In genomic region chr4:171966356-171966755, GRCh38 we compare ENCODE assay signal across 23 cellular contexts.
DNase-seq lines count a peak whose midpoint lies in the region; ATAC-seq, FAIRE-seq and TF ChIP-seq lines count a peak whose summit lies in the region.
"Had no signal": no experiment of that assay in that cellular context is flagged by ENCODE, and none has a peak within 500 bp of the region (broad histone marks: within the 10 kb centered on the region; RNA-seq: fewer than 3 reads in every experiment).

No MANE protein-coding gene starts in this region.

- H3K27me3 Mint-ChIP-seq in mesothelial cell of epicardium (ENCODE audit: low read depth), result no peaks in the 10 kb centered on the region
- H3K27me3 Mint-ChIP-seq: CD4-positive, alpha-beta T cell; CD8-positive, alpha-beta memory T cell had no signal

- H2BK15ac ChIP-seq in H1 (ENCODE audit: low read length), result no peak overlapping the region
- H2BK15ac ChIP-seq in mesendoderm (replicated peaks; ENCODE audit: low read depth), result no peak overlapping the region

- no peak overlapping the region for H3K4me2 ChIP-seq in H1 (ENCODE audit: insufficient read depth in 1 of 2, low read depth in 2 of 2, low read length in 2 of 2)
- H3K4me2 ChIP-seq in mesendoderm (ENCODE audit: low read length), result no peak overlapping the region
- H3K4me2 ChIP-seq: A549; BLaER1 treated with 17β-estradiol and CSF1 and Interleukin-3, amounts not matched to agents 10 nM and 100 nM had no signal

- no peak overlapping the region for H3K27ac Mint-ChIP-seq in mesothelial cell of epicardium
- H3K27ac Mint-ChIP-seq: CD14-positive monocyte; CD4-positive, alpha-beta T cell; CD8-positive, alpha-beta memory T cell had no signal

- H3K9ac ChIP-seq in H1 (replicated peaks in 1 of 4; ENCODE audit: extremely low read depth in 1 of 4, low read depth in 3 of 4, low read length in 3 of 4) (no peak overlapping the region), mesendoderm (ENCODE audit: low read length) (no peak overlapping the region)
- H3K9ac ChIP-seq: BLaER1 treated with 17β-estradiol and CSF1 and Interleukin-3, amounts not matched to agents 10 nM and 100 nM had no signal

- POLR2A ChIA-PET in H1 (lab: Charles Lee; ENCODE audit: partially characterized antibody), result no interaction called here

- H3K23ac ChIP-seq in H1 (ENCODE audit: insufficient read length), result no peak overlapping the region
- H3K23ac ChIP-seq in mesendoderm (ENCODE audit: low read length), result no peak overlapping the region

- DNase-seq in EH (ENCODE audit: low read depth), result peak; percentile 1
- DNase-seq in H1 (ENCODE audit: low read depth in 1 of 2, low spot score in 2 of 2), result no peak
- DNase-seq in mesendoderm, result peak; percentile 71
- DNase-seq in mesothelial cell of epicardium (ENCODE audit: low spot score in 2 of 2, unreplicated experiment in 2 of 2), result no peak
- DNase-seq in SJCRH30, result no peak
- DNase-seq: 8988T; ACHN; AML-193; BE2C; Calu3; CD4-positive, alpha-beta T cell; CD8-positive, alpha-beta memory T cell; DMS79 treated with DMSO at 0.1 percent for 48 hours; GOT3; H7; HCEC 1CT had no signal

- WGBS in H1 (ENCODE audit: extremely low coverage in 1 of 2, insufficient coverage in 1 of 2, insufficient read length in 1 of 2, insufficient replicate concordance in 2 of 2, low coverage in 1 of 2, low lambda C conversion rate in 2 of 2, missing lambda C conversion rate in 1 of 2), 2 experiments, result 46% methylated on average over 2 of the region's 2 CpGs; no CpG with 5 or more reads in 1 of the 2 experiments
- no CpG with 5 or more reads among the region's 2 CpGs for WGBS in mesendoderm (ENCODE audit: extremely low coverage, insufficient coverage, low lambda C conversion rate)

- no peak for ATAC-seq in HG02938 (IDR thresholded peaks at IDR 0.05; ENCODE audit: unreplicated experiment)
- ATAC-seq: A549 had no signal

- H3K4me3 Mint-ChIP-seq in mesothelial cell of epicardium, result no peak overlapping the region
- H3K4me3 Mint-ChIP-seq: CD14-positive monocyte; CD4-positive, alpha-beta T cell; CD8-positive, alpha-beta memory T cell had no signal

- no peak overlapping the region for H2BK20ac ChIP-seq in H1 (ENCODE audit: low read length)

- no peak for TF ChIP-seq RAD21 in H1 (IDR thresholded peaks at IDR 0.05 in 1 of 2, conservative IDR thresholded peaks at IDR 0.05 in 1 of 2; ENCODE audit: low read depth in 2 of 2, low read length in 2 of 2)

- no peak for TF ChIP-seq POLR2A in H1 (IDR thresholded peaks at IDR 0.05; ENCODE audit: control extremely low read depth in 1 of 2, low read depth in 2 of 2, low read length in 2 of 2)

- peaks cover 11% of the 10 kb centered on the region for H3K9me3 Mint-ChIP-seq in mesothelial cell of epicardium

- H3K4me1 ChIP-seq in H1 (replicated peaks in 1 of 4; ENCODE audit: control insufficient read depth in 3 of 4, insufficient read depth in 4 of 4, low read length in 3 of 4) (no peaks in the 10 kb centered on the region), mesendoderm (ENCODE audit: control insufficient read depth, low read depth, low read length) (no peaks in the 10 kb centered on the region), SJCRH30 (no peaks in the 10 kb centered on the region)
- H3K4me1 ChIP-seq: A549; BE2C; BLaER1 treated with 17β-estradiol and CSF1 and Interleukin-3, amounts not matched to agents 10 nM and 100 nM had no signal

- TF ChIP-seq CTCF in H1 (IDR thresholded peaks at IDR 0.05; ENCODE audit: control extremely low read depth in 1 of 3, insufficient read depth in 1 of 3, low read depth in 1 of 3, low read length in 3 of 3), result no peak
- no peak for TF ChIP-seq CTCF in mesothelial cell of epicardium (IDR thresholded peaks at IDR 0.05; ENCODE audit: unreplicated experiment)

- no peak overlapping the region for H3K27ac ChIP-seq in H1 (ENCODE audit: low read depth, low read length)
- H3K27ac ChIP-seq in mesendoderm (ENCODE audit: low read depth, low read length), result no peak overlapping the region
- H3K27ac ChIP-seq in SJCRH30, result no peak overlapping the region
- H3K27ac ChIP-seq: A549; BLaER1 treated with 17β-estradiol and CSF1 and Interleukin-3, amounts not matched to agents 10 nM and 100 nM had no signal

- H2BK5ac ChIP-seq in H1 (ENCODE audit: low read depth, low read length) (no peak overlapping the region), mesendoderm (ENCODE audit: low read length) (no peak overlapping the region)

- H4K20me1 ChIP-seq in H1 (replicated peaks in 1 of 2; ENCODE audit: control insufficient read depth in 1 of 2, insufficient read depth in 2 of 2, low read length in 2 of 2), result no peaks in the 10 kb centered on the region
- H4K20me1 ChIP-seq: BLaER1 treated with 17β-estradiol and CSF1 and Interleukin-3, amounts not matched to agents 10 nM and 100 nM had no signal

- H3K36me3 ChIP-seq in H1 (ENCODE audit: control insufficient read depth in 2 of 4, insufficient read depth in 4 of 4, low read length in 3 of 4), result no peaks in the 10 kb centered on the region
- no peaks in the 10 kb centered on the region for H3K36me3 ChIP-seq in mesendoderm (ENCODE audit: control insufficient read depth, insufficient read depth, low read length)
- H3K36me3 ChIP-seq in SJCRH30, result no peaks in the 10 kb centered on the region
- H3K36me3 ChIP-seq: BE2C; BLaER1 treated with 17β-estradiol and CSF1 and Interleukin-3, amounts not matched to agents 10 nM and 100 nM had no signal

- no peak overlapping the region for H3K56ac ChIP-seq in H1 (replicated peaks; ENCODE audit: insufficient read length, low read depth, low read length)
- H3K56ac ChIP-seq in mesendoderm (ENCODE audit: low read length), result no peak overlapping the region

- no peaks in the 10 kb centered on the region for H3K23me2 ChIP-seq in H1 (ENCODE audit: low read depth, low read length)

- H4K8ac ChIP-seq in H1 (ENCODE audit: extremely low read depth, insufficient read depth, low read length) (no peak overlapping the region), mesendoderm (ENCODE audit: low read depth, low read length) (no peak overlapping the region)

- H2AFZ ChIP-seq in H1 (ENCODE audit: low read length), result peak overlapping the region; percentile 32; the same call in 1 of the 2 replicates

- H3K14ac ChIP-seq in H1 (ENCODE audit: insufficient read length), result no peak overlapping the region

- H2BK12ac ChIP-seq in H1 (ENCODE audit: low read depth, low read length), result no peak overlapping the region

- H3K4me3 ChIP-seq in H1 (ENCODE audit: extremely low read depth in 1 of 4, insufficient read depth in 2 of 4, low read depth in 3 of 4, low read length in 4 of 4), result no peak overlapping the region
- no peak overlapping the region for H3K4me3 ChIP-seq in mesendoderm (ENCODE audit: low read length)
- no peak overlapping the region for H3K4me3 ChIP-seq in SJCRH30
- H3K4me3 ChIP-seq: A549; BLaER1 treated with 17β-estradiol and CSF1 and Interleukin-3, amounts not matched to agents 10 nM and 100 nM had no signal

- no peak overlapping the region for H3K4ac ChIP-seq in H1 (replicated peaks; ENCODE audit: insufficient read length, low read depth, low read length)
- H3K4ac ChIP-seq in mesendoderm (ENCODE audit: low read depth, low read length), result no peak overlapping the region

- H3K4me1 Mint-ChIP-seq in mesothelial cell of epicardium, result no peaks in the 10 kb centered on the region
- H3K4me1 Mint-ChIP-seq: CD14-positive monocyte; CD8-positive, alpha-beta memory T cell had no signal

- no peaks in the 10 kb centered on the region for H3K9me3 ChIP-seq in H1 (ENCODE audit: insufficient read depth in 2 of 2, low read depth in 1 of 2, low read length in 1 of 2)
- no peaks in the 10 kb centered on the region for H3K9me3 ChIP-seq in SJCRH30 (replicated peaks)
- H3K9me3 ChIP-seq: A549; BE2C; BLaER1 treated with 17β-estradiol and CSF1 and Interleukin-3, amounts not matched to agents 10 nM and 100 nM had no signal

- H2AK5ac ChIP-seq in H1 (ENCODE audit: low read depth, low read length) (no peak overlapping the region), mesendoderm (ENCODE audit: low read length) (no peak overlapping the region)

- H4K5ac ChIP-seq in H1 (ENCODE audit: insufficient read length, low read depth, low read length), result no peak overlapping the region
- no peak overlapping the region for H4K5ac ChIP-seq in mesendoderm (ENCODE audit: low read length)

- H3K18ac ChIP-seq in H1 (ENCODE audit: extremely low read depth, low read length) (no peak overlapping the region), mesendoderm (ENCODE audit: low read length) (no peak overlapping the region)

- no peaks in the 10 kb centered on the region for H3K27me3 ChIP-seq in H1 (replicated peaks in 1 of 4; ENCODE audit: control insufficient read depth in 3 of 4, extremely low read depth in 1 of 4, insufficient read depth in 3 of 4, low read length in 3 of 4)
- no peaks in the 10 kb centered on the region for H3K27me3 ChIP-seq in mesendoderm (ENCODE audit: insufficient read depth, low read length, poor library complexity)
- H3K27me3 ChIP-seq in SJCRH30, result no peaks in the 10 kb centered on the region
- H3K27me3 ChIP-seq: BE2C; BLaER1 treated with 17β-estradiol and CSF1 and Interleukin-3, amounts not matched to agents 10 nM and 100 nM had no signal

- H3K79me1 ChIP-seq in H1 (ENCODE audit: low read depth, low read length) (no peaks in the 10 kb centered on the region), mesendoderm (ENCODE audit: low read length) (no peaks in the 10 kb centered on the region)

- no peak for FAIRE-seq in H1 (lab: Jason Lieb, UNC)
- FAIRE-seq: A549, G401.6, GM12892, GM19239 had no signal

- TF ChIP-seq EP300 in H1 (IDR thresholded peaks at IDR 0.05; ENCODE audit: borderline replicate concordance in 1 of 2, low read depth in 2 of 2, low read length in 2 of 2), result no peak

- H2BK120ac ChIP-seq in H1 (replicated peaks; ENCODE audit: low read depth, low read length), result no peak overlapping the region
- no peak overlapping the region for H2BK120ac ChIP-seq in mesendoderm (ENCODE audit: low read depth, low read length)

- no peaks in the 10 kb centered on the region for H3K36me3 Mint-ChIP-seq in mesothelial cell of epicardium
- H3K36me3 Mint-ChIP-seq: CD14-positive monocyte; CD8-positive, alpha-beta memory T cell had no signal

- CTCF ChIA-PET in H1 (lab: Charles Lee; ENCODE audit: partially characterized antibody), result interaction anchor here (1.3 kb wide), 1 partner anchor 68 kb away, joined by 3 read pairs; no protein-coding TSS in a partner anchor

- no peak overlapping the region for H4K91ac ChIP-seq in H1 (replicated peaks; ENCODE audit: insufficient read length, low read length)

- H3K79me2 ChIP-seq in H1 (ENCODE audit: control insufficient read depth in 1 of 2, insufficient read depth in 2 of 2, low read length in 2 of 2), result no peaks in the 10 kb centered on the region
- H3K79me2 ChIP-seq in mesendoderm (ENCODE audit: control insufficient read depth, insufficient read depth, low read length), result no peaks in the 10 kb centered on the region

TF ChIP-seq in H1, 55 proteins besides CTCF, POLR2A, EP300 and RAD21 (continues in another document):
- no peak for TF ChIP-seq E2F6 (IDR thresholded peaks at IDR 0.05)

Comparison
In these comparisons a context has a peak if more than half of its experiments do, and no peak if none do; other contexts are left out.
1. DNase-seq: peak in EH (single experiment) and mesendoderm (single experiment); none in H1 (0 of 2), mesothelial cell of epicardium (0 of 2) and SJCRH30 (0 of 2).